Comparison of ENCODE assay signal across 8 cellular contexts in the genomic region with DNA sequence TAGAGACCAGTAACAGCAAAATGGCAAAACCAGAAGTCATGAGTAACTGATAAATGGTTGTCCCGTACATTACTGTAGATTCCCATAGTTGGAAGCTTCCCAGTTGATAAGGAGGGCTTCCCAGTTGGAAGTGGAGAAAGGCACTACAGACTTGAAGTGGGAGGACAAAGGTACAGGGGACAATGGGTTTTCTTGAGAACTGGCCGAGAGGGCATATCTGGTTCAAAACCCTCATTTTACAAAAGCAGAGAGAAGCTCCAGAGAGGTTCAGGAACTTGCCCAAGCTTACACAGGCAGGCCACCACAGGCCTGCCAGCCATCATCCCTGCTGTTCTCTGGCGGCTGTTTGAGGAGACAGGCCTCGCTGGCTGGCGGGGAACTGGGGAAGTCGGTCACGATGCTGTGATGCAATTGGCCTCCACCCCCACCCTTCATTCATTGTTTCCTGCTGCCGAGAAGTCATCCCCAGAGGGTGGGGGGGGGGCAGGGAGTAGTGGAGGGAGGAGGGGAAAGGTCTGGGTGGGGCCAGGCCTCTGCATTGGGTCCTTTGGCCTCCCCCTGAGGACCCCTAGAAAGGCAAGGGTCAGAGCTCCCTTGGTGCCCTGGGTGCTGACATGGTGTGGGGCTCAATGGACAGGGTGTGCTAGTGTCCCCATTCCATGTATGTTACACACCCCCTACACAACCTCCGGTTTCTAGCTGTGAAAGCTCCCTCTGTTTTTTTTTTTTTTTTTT. TPM values are rescaled to one million over a fixed set of nuclear protein-coding genes. Genes with fewer than 3 reads are reported as not detected.
DNase-seq lines count a peak whose midpoint lies in the region; ATAC-seq and TF ChIP-seq lines count a peak whose summit lies in the region.

No MANE protein-coding gene starts in this region.

- 82 to 87% methylated on average over 3 to 9 of the region's 9 CpGs for WGBS in endodermal cell (ENCODE audit: insufficient coverage in 1 of 2, insufficient read length in 1 of 2), 2 experiments
- 22 to 37% (median 24%) methylated on average over 9 of the region's 9 CpGs for WGBS in stomach, 5 donors

- peak overlapping the region; percentile 94 to 96 (median 95) for H3K27ac Mint-ChIP-seq in CD4-positive, CD25-positive, alpha-beta regulatory T cell
- peak overlapping the region; percentile 78 for H3K27ac Mint-ChIP-seq in endodermal cell

- peak overlapping the region; percentile 11; the same call in 1 of the 2 replicates for H3K4me2 ChIP-seq in MM.1S (ENCODE audit: low read depth, low read length)

- H3K27me3 Mint-ChIP-seq in CD4-positive, CD25-positive, alpha-beta regulatory T cell: peaks cover 5% of the 10 kb centered on the region
- H3K27me3 Mint-ChIP-seq in endodermal cell (ENCODE audit: insufficient read depth): no peaks in the 10 kb centered on the region

- ATAC-seq in CD4-positive, CD25-positive, alpha-beta regulatory T cell (ENCODE audit: low read depth in 2 of 2): no peak
- no peak for ATAC-seq in HG03135 (IDR thresholded peaks at IDR 0.05; ENCODE audit: unreplicated experiment)
- no peak for ATAC-seq in HG03354 (IDR thresholded peaks at IDR 0.05; ENCODE audit: poor library complexity, severe bottlenecking, unreplicated experiment)

- peaks cover 59% of the 10 kb centered on the region for H3F3A ChIP-seq in MM.1S (ENCODE audit: insufficient read depth, low read length)

- intact Hi-C loops in stomach (cut with DNase I; ENCODE audit: low total_unique reads): no loop called here

- no peaks in the 10 kb centered on the region for H3K27me3 ChIP-seq in CD4-positive, CD25-positive, alpha-beta regulatory T cell (ENCODE audit: control insufficient read depth, insufficient read depth, low read length)
- H3K27me3 ChIP-seq in MM.1S (replicated peaks; ENCODE audit: insufficient read depth, low read length): no peaks in the 10 kb centered on the region
- H3K27me3 ChIP-seq in endodermal cell (ENCODE audit: control insufficient read depth, insufficient read depth, low read length, poor library complexity, severe bottlenecking): no peaks in the 10 kb centered on the region
- H3K27me3 ChIP-seq in mucosa of rectum (ENCODE audit: control insufficient read depth in 2 of 2, insufficient read depth in 2 of 2, low read length in 2 of 2): no peaks in the 10 kb centered on the region
- H3K27me3 ChIP-seq in stomach: no peaks in the 10 kb centered on the region

- H3K9ac ChIP-seq in MM.1S (ENCODE audit: low read length) (peak overlapping the region; percentile 1; the same call in 1 of the 2 replicates), endodermal cell (ENCODE audit: extremely low read depth, low read length, poor library complexity, severe bottlenecking) (no peak overlapping the region), mucosa of rectum (ENCODE audit: low read depth in 1 of 2, low read length in 2 of 2) (peak overlapping the region; percentile 38 to 43)

- peaks cover 0 to 1% (median 0%) of the 10 kb centered on the region in 7 donors for H3K9me3 Mint-ChIP-seq in CD4-positive, CD25-positive, alpha-beta regulatory T cell
- no peaks in the 10 kb centered on the region for H3K9me3 Mint-ChIP-seq in endodermal cell

- no peaks in the 10 kb centered on the region for H3K9me2 ChIP-seq in MM.1S (replicated peaks; ENCODE audit: insufficient read depth, low read length)

- no peak overlapping the region for H2AFZ ChIP-seq in MM.1S (ENCODE audit: low read length)

- TF ChIP-seq CTCF in MM.1S (IDR thresholded peaks at IDR 0.05; ENCODE audit: low read length) (no peak), endodermal cell (conservative IDR thresholded peaks at IDR 0.05) (no peak), stomach (IDR thresholded peaks at IDR 0.05) (no peak)

- peak overlapping the region; percentile 91 for H3K27ac ChIP-seq in CD4-positive, CD25-positive, alpha-beta regulatory T cell (ENCODE audit: insufficient read depth, low read length, poor library complexity, severe bottlenecking)
- peak overlapping the region; percentile 11; the same call in 1 of the 2 replicates for H3K27ac ChIP-seq in MM.1S (ENCODE audit: low read length)
- peak overlapping the region; percentile 47 for H3K27ac ChIP-seq in endodermal cell (ENCODE audit: low read depth, low read length)
- peak overlapping the region; percentile 57 to 85 for H3K27ac ChIP-seq in mucosa of rectum (ENCODE audit: low read depth in 2 of 2, low read length in 2 of 2)
- peak overlapping the region; percentile 48 to 100 (median 94) for H3K27ac ChIP-seq in stomach

- peak in 2 of 3 donors; percentile 54 to 87 for DNase-seq in CD4-positive, CD25-positive, alpha-beta regulatory T cell
- no peak for DNase-seq in MM.1S
- DNase-seq in activated CD8-positive, alpha-beta memory T cell treated with anti-CD3 and anti-CD28 coated beads for 24 hours: peak; percentile 89
- no peak for DNase-seq in endodermal cell
- DNase-seq in stomach: peak; percentile 74

- no peak for TF ChIP-seq POLR2A in stomach (IDR thresholded peaks at IDR 0.05)

- TF ChIP-seq EP300 in stomach (IDR thresholded peaks at IDR 0.05): no peak

- H3K4me1 ChIP-seq in CD4-positive, CD25-positive, alpha-beta regulatory T cell (ENCODE audit: control insufficient read depth, insufficient read depth, low read length, poor library complexity, severe bottlenecking): peaks cover 81% of the 10 kb centered on the region
- H3K4me1 ChIP-seq in MM.1S (ENCODE audit: low read length) (peaks cover 40% of the 10 kb centered on the region), endodermal cell (ENCODE audit: control insufficient read depth, insufficient read depth, low read length) (peaks cover 19% of the 10 kb centered on the region), mucosa of rectum (ENCODE audit: control insufficient read depth in 2 of 2, insufficient read depth in 2 of 2, low read length in 2 of 2) (peaks cover 69 to 72% of the 10 kb centered on the region in 2 donors), stomach (peaks cover 75 to 87% (median 83%) of the 10 kb centered on the region in 4 donors)

- no peaks in the 10 kb centered on the region for H4K20me1 ChIP-seq in MM.1S (ENCODE audit: insufficient read depth, low read length)

- H3K4me3 ChIP-seq in CD4-positive, CD25-positive, alpha-beta regulatory T cell (ENCODE audit: low read depth, low read length): peak overlapping the region; percentile 95
- H3K4me3 ChIP-seq in MM.1S (ENCODE audit: low read length) (no peak overlapping the region), endodermal cell (ENCODE audit: low read length) (peak overlapping the region; percentile 12), mucosa of rectum (ENCODE audit: low read length in 2 of 2) (peak overlapping the region; percentile 36 to 50), stomach (peak overlapping the region in 3 of 4 donors; percentile 3 to 95 (median 71))

- peak overlapping the region; percentile 91 to 97 (median 94) for H3K4me3 Mint-ChIP-seq in CD4-positive, CD25-positive, alpha-beta regulatory T cell
- peak overlapping the region; percentile 37 for H3K4me3 Mint-ChIP-seq in endodermal cell

- peaks cover 46% of the 10 kb centered on the region for H3K79me2 ChIP-seq in MM.1S (ENCODE audit: low read length)

- H3K36me3 ChIP-seq in CD4-positive, CD25-positive, alpha-beta regulatory T cell (ENCODE audit: control insufficient read depth, insufficient read depth, low read length): peaks cover 11% of the 10 kb centered on the region
- 0 out of 2 replicates have a peak, but pooled peaks cover 6% of the 10 kb centered on the region for H3K36me3 ChIP-seq in MM.1S (replicated peaks; ENCODE audit: insufficient read depth, low read length)
- peaks cover 18% of the 10 kb centered on the region for H3K36me3 ChIP-seq in endodermal cell (ENCODE audit: control insufficient read depth, insufficient read depth, low read length)
- H3K36me3 ChIP-seq in mucosa of rectum (ENCODE audit: control insufficient read depth in 2 of 2, insufficient read depth in 2 of 2, low read length in 2 of 2): peaks cover 16 to 18% of the 10 kb centered on the region in 2 donors
- peaks cover 4 to 32% (median 26%) of the 10 kb centered on the region in 4 donors for H3K36me3 ChIP-seq in stomach

- H3K9me3 ChIP-seq in CD4-positive, CD25-positive, alpha-beta regulatory T cell (ENCODE audit: control insufficient read depth in 2 of 2, low read length in 2 of 2): no peaks in the 10 kb centered on the region
- H3K9me3 ChIP-seq in MM.1S (replicated peaks; ENCODE audit: insufficient read depth, low read length) (no peaks in the 10 kb centered on the region), endodermal cell (ENCODE audit: control insufficient read depth, low read length) (no peaks in the 10 kb centered on the region), mucosa of rectum (ENCODE audit: control insufficient read depth in 2 of 2, low read length in 2 of 2) (no peaks in the 10 kb centered on the region), stomach (no peaks in the 10 kb centered on the region)

- H3K4me1 Mint-ChIP-seq in CD4-positive, CD25-positive, alpha-beta regulatory T cell: peaks cover 11 to 71% (median 35%) of the 10 kb centered on the region in 4 donors
- peaks cover 23% of the 10 kb centered on the region for H3K4me1 Mint-ChIP-seq in endodermal cell

- H3K36me3 Mint-ChIP-seq in CD4-positive, CD25-positive, alpha-beta regulatory T cell: peaks cover 9% of the 10 kb centered on the region
- peaks cover 14% of the 10 kb centered on the region for H3K36me3 Mint-ChIP-seq in endodermal cell (ENCODE audit: low read depth)

RNA-seq across cellular contexts. Expression of gene UBALD2, which starts 3.0 kb away (rescaled TPM):
- 247 TPM for total RNA-seq in CD4-positive, CD25-positive, alpha-beta regulatory T cell
- 1 to 10 TPM; 3.9 to 9.2 (median 7.3) TPM for polyA plus RNA-seq in CD4-positive, CD25-positive, alpha-beta regulatory T cell
- total RNA-seq in endodermal cell (10 to 100 TPM; 36.0 to 46.0 TPM), stomach (10 to 100 TPM in 2 of 5 donors, 1 to 10 TPM in 3; 1.8 to 49.5 (median 9.9) TPM)
- 66.6 TPM for polyA plus RNA-seq in endodermal cell (2013, experiment 1 of 2)
- 76.0 TPM for polyA plus RNA-seq in endodermal cell (2013, experiment 2 of 2)
- polyA plus RNA-seq in stomach: 10 to 100 TPM; 37.2 to 48.4 (median 43.0) TPM

RNA-seq across cellular contexts. Expression of gene RNF157, which starts 27.9 kb away (rescaled TPM):
- 17.7 TPM for total RNA-seq in CD4-positive, CD25-positive, alpha-beta regulatory T cell
- polyA plus RNA-seq in CD4-positive, CD25-positive, alpha-beta regulatory T cell: 1 to 10 TPM; 3.3 to 5.6 (median 4.3) TPM
- total RNA-seq in endodermal cell (10 to 100 TPM in 1 of 2 donors, 1 to 10 TPM in 1; 9.6 to 11.2 TPM), stomach (10 to 100 TPM in 3 of 5 donors, 1 to 10 TPM in 2; 1.0 to 41.4 (median 11.6) TPM)
- 18.5 TPM for polyA plus RNA-seq in endodermal cell (2013, experiment 1 of 2)
- 17.5 TPM for polyA plus RNA-seq in endodermal cell (2013, experiment 2 of 2)
- polyA plus RNA-seq in stomach: 1 to 10 TPM in 2 of 3 donors, under 1 TPM in 1; 0.95 to 4.1 (median 3.7) TPM

RNA-seq across cellular contexts. Expression of gene QRICH2, which starts 39.9 kb away (rescaled TPM):
- total RNA-seq in CD4-positive, CD25-positive, alpha-beta regulatory T cell: 2.2 TPM
- under 1 TPM in 1 of 4 donors, not detected in 3; 0.50 TPM for polyA plus RNA-seq in CD4-positive, CD25-positive, alpha-beta regulatory T cell
- total RNA-seq in endodermal cell: 1 to 10 TPM; 3.5 to 5.0 TPM
- 2.2 TPM for polyA plus RNA-seq in endodermal cell (2013, experiment 1 of 2)
- polyA plus RNA-seq in endodermal cell (2013, experiment 2 of 2): 2.1 TPM
- total RNA-seq in stomach: 10 to 100 TPM in 1 of 5 donors, 1 to 10 TPM in 3, under 1 TPM in 1; 0.72 to 12.5 (median 2.3) TPM
- 1 to 10 TPM; 3.8 to 5.6 (median 4.0) TPM for polyA plus RNA-seq in stomach

Comparison
In these comparisons a context has a peak if more than half of its experiments do, and no peak if none do; other contexts are left out.
1. DNase-seq: peak in CD4-positive, CD25-positive, alpha-beta regulatory T cell (2 of 3), activated CD8-positive, alpha-beta memory T cell treated with anti-CD3 and anti-CD28 coated beads for 24 hours (single experiment) and stomach (single experiment); none in MM.1S (single experiment) and endodermal cell (single experiment).
2. H3K27ac ChIP-seq: peak in every context shown above with its lines; median percentile 94 in stomach; 91 in CD4-positive, CD25-positive, alpha-beta regulatory T cell; 71 in mucosa of rectum; 47 in endodermal cell; 11 in MM.1S.